In genomic region chr16:6019490-6019991, GRCh38 we compare ENCODE assay signal across 1 cellular context.
TF ChIP-seq lines count a peak whose summit lies in the region.

No MANE protein-coding gene starts in this region.

TF ChIP-seq in H1, 55 proteins besides CTCF, POLR2A, EP300 and RAD21 (continued from another document):
- TF ChIP-seq CHD7 (IDR thresholded peaks at IDR 0.05; ENCODE audit: insufficient replicate concordance, low read length): no peak
